Comparison of ENCODE assay signal across 11 cellular contexts in the genomic region with DNA sequence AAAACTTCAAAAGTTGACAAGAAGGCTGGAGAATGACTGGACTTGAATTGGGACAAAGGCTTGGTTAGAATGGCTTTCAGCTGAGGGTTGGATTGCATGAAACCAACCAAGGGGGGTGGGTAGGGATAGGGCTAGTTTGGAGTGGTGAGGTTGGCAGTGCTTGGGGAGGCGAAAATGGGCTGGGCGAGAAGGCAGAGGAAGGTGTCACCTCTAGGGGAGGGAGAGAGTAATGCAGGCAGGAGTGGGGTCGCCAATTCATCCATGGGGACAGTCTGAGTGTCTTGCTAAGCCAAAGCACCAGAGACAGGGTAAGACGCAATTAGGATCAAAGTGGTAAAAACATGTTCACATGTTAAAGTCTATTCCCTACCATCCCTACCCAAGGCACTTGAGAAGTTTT. TPM values are rescaled to one million over a fixed set of nuclear protein-coding genes. Genes with fewer than 3 reads are reported as not detected.
DNase-seq lines count a peak whose midpoint lies in the region; ATAC-seq, FAIRE-seq and TF ChIP-seq lines count a peak whose summit lies in the region.
"Had no signal": no experiment of that assay in that cellular context is flagged by ENCODE, and none has a peak within 500 bp of the region (broad histone marks: within the 10 kb centered on the region; RNA-seq: fewer than 3 reads in every experiment).

No MANE protein-coding gene starts in this region.

- H3K23ac ChIP-seq in H1 (ENCODE audit: insufficient read length): no peak overlapping the region

- H4K20me1 ChIP-seq in MM.1S (ENCODE audit: insufficient read depth, low read length) (no peaks in the 10 kb centered on the region), H1 (replicated peaks in 1 of 2; ENCODE audit: control insufficient read depth in 1 of 2, insufficient read depth in 2 of 2, low read length in 2 of 2) (peaks cover 0 to 5% of the 10 kb centered on the region in 2 experiments)

- no peak for ATAC-seq in sciatic nerve

- H4K5ac ChIP-seq in H1 (ENCODE audit: insufficient read length, low read depth, low read length): no peak overlapping the region

- TF ChIP-seq CTCF in MM.1S (IDR thresholded peaks at IDR 0.05; ENCODE audit: low read length) (peak; percentile 30), H1 (IDR thresholded peaks at IDR 0.05; ENCODE audit: control extremely low read depth in 1 of 3, insufficient read depth in 1 of 3, low read depth in 1 of 3, low read length in 3 of 3) (peak; percentile 47 to 84 (median 76); a peak in 3 of 4 replicates), retinal pigment epithelial cell (conservative IDR thresholded peaks at IDR 0.05; ENCODE audit: low read depth, low read length) (peak; percentile 19)

- peaks cover 35% of the 10 kb centered on the region for H3K27me3 Mint-ChIP-seq in activated naive CD4-positive, alpha-beta T cell treated with anti-CD3 and anti-CD28 coated beads, Interleukin-2, amount 50 U/mL, for 24 hours

- no peak overlapping the region for H2BK20ac ChIP-seq in H1 (ENCODE audit: low read length)

- no peak for TF ChIP-seq POLR2A in H1 (IDR thresholded peaks at IDR 0.05; ENCODE audit: control extremely low read depth in 1 of 2, low read depth in 2 of 2, low read length in 2 of 2)

- H3K4ac ChIP-seq in H1 (replicated peaks; ENCODE audit: insufficient read length, low read depth, low read length): no peak overlapping the region

- H3K27me3 ChIP-seq in MM.1S (replicated peaks; ENCODE audit: insufficient read depth, low read length): peaks cover 89% of the 10 kb centered on the region
- H3K27me3 ChIP-seq in H1 (replicated peaks in 1 of 4; ENCODE audit: control insufficient read depth in 3 of 4, extremely low read depth in 1 of 4, insufficient read depth in 3 of 4, low read length in 3 of 4): peaks cover 0 to 7% (median 0%) of the 10 kb centered on the region in 4 experiments; a peak in 1 of 7 replicates

- H3K4me3 Mint-ChIP-seq in activated naive CD4-positive, alpha-beta T cell treated with anti-CD3 and anti-CD28 coated beads, Interleukin-2, amount 50 U/mL, for 24 hours: no peak overlapping the region

- H2BK120ac ChIP-seq in H1 (replicated peaks; ENCODE audit: low read depth, low read length): no peak overlapping the region

- intact Hi-C loops in sciatic nerve (cut with DNase I): no loop called here

- TF ChIP-seq EP300 in H1 (IDR thresholded peaks at IDR 0.05; ENCODE audit: borderline replicate concordance in 1 of 2, low read depth in 2 of 2, low read length in 2 of 2): no peak

- H3K23me2 ChIP-seq in H1 (ENCODE audit: low read depth, low read length): peaks cover 2% of the 10 kb centered on the region; the same call in 1 of the 2 replicates

- no peaks in the 10 kb centered on the region for H3K9me2 ChIP-seq in MM.1S (replicated peaks; ENCODE audit: insufficient read depth, low read length)

- H2BK15ac ChIP-seq in H1 (ENCODE audit: low read length): no peak overlapping the region

- H3K36me3 Mint-ChIP-seq in activated naive CD4-positive, alpha-beta T cell treated with anti-CD3 and anti-CD28 coated beads, Interleukin-2, amount 50 U/mL, for 24 hours: no peaks in the 10 kb centered on the region

- H3K4me1 Mint-ChIP-seq in activated naive CD4-positive, alpha-beta T cell treated with anti-CD3 and anti-CD28 coated beads, Interleukin-2, amount 50 U/mL, for 24 hours: peaks cover 13% of the 10 kb centered on the region

- H3F3A ChIP-seq in MM.1S (ENCODE audit: insufficient read depth, low read length): no peaks in the 10 kb centered on the region

- H2BK5ac ChIP-seq in H1 (ENCODE audit: low read depth, low read length): no peak overlapping the region

- no peaks in the 10 kb centered on the region for H3K79me2 ChIP-seq in MM.1S (ENCODE audit: low read length)
- H3K79me2 ChIP-seq in H1 (ENCODE audit: control insufficient read depth in 1 of 2, insufficient read depth in 2 of 2, low read length in 2 of 2): no peaks in the 10 kb centered on the region

- no peak overlapping the region for H3K27ac ChIP-seq in MM.1S (ENCODE audit: low read length)
- no peak overlapping the region for H3K27ac ChIP-seq in H1 (ENCODE audit: low read depth, low read length)
- H3K27ac ChIP-seq: skin epidermis had no signal

- H3K14ac ChIP-seq in H1 (ENCODE audit: insufficient read length): no peak overlapping the region

- no peak overlapping the region for H3K4me2 ChIP-seq in MM.1S (ENCODE audit: low read depth, low read length)
- peak overlapping the region; percentile 37 to 50; a peak in 3 of 4 replicates for H3K4me2 ChIP-seq in H1 (ENCODE audit: insufficient read depth in 1 of 2, low read depth in 2 of 2, low read length in 2 of 2)

- no peak overlapping the region for H2AK5ac ChIP-seq in H1 (ENCODE audit: low read depth, low read length)

- no peak overlapping the region for H3K56ac ChIP-seq in H1 (replicated peaks; ENCODE audit: insufficient read length, low read depth, low read length)

- H3K9ac ChIP-seq in MM.1S (ENCODE audit: low read length): no peak overlapping the region
- H3K9ac ChIP-seq in H1 (replicated peaks in 1 of 4; ENCODE audit: extremely low read depth in 1 of 4, low read depth in 3 of 4, low read length in 3 of 4): no peak overlapping the region

- H3K79me1 ChIP-seq in H1 (ENCODE audit: low read depth, low read length): no peaks in the 10 kb centered on the region; the same call in 1 of the 2 replicates

- no peak for FAIRE-seq in H1 (lab: Jason Lieb, UNC)
- FAIRE-seq in RCC 7860 (lab: Jason Lieb, UNC): no peak

- no peak overlapping the region for H3K18ac ChIP-seq in H1 (ENCODE audit: extremely low read depth, low read length)

- no peak overlapping the region for H4K91ac ChIP-seq in H1 (replicated peaks; ENCODE audit: insufficient read length, low read length)

- DNase-seq in activated naive CD4-positive, alpha-beta T cell treated with Interleukin-2 at 50 U/mL for 16 hours: no peak
- DNase-seq in MM.1S (no peak), H1 (ENCODE audit: low read depth in 1 of 2, low spot score in 2 of 2) (peak in 1 of 2 experiments; percentile 56), retinal pigment epithelial cell (ENCODE audit: low read depth) (no peak), HPDE6-E6E7 (ENCODE audit: extremely low spot score) (no peak), sciatic nerve (ENCODE audit: low spot score) (no peak), RCC 7860 (ENCODE audit: low spot score) (no peak)
- DNase-seq: NCI-H1092 had no signal

- H3K4me3 ChIP-seq in MM.1S (ENCODE audit: low read length) (no peak overlapping the region), H1 (ENCODE audit: extremely low read depth in 1 of 4, insufficient read depth in 2 of 4, low read depth in 3 of 4, low read length in 4 of 4) (no peak overlapping the region), retinal pigment epithelial cell (ENCODE audit: low read length) (no peak overlapping the region)
- H3K4me3 ChIP-seq: skin epidermis had no signal

- H3K36me3 ChIP-seq in MM.1S (replicated peaks; ENCODE audit: insufficient read depth, low read length) (no peaks in the 10 kb centered on the region), H1 (ENCODE audit: control insufficient read depth in 2 of 4, insufficient read depth in 4 of 4, low read length in 3 of 4) (no peaks in the 10 kb centered on the region)

- H2AFZ ChIP-seq in MM.1S (ENCODE audit: low read length): no peak overlapping the region
- no peak overlapping the region for H2AFZ ChIP-seq in H1 (ENCODE audit: low read length)

- H4K8ac ChIP-seq in H1 (ENCODE audit: extremely low read depth, insufficient read depth, low read length): no peak overlapping the region

- peak; percentile 32 to 46; a peak in 3 of 4 replicates for TF ChIP-seq RAD21 in H1 (IDR thresholded peaks at IDR 0.05 in 1 of 2, conservative IDR thresholded peaks at IDR 0.05 in 1 of 2; ENCODE audit: low read depth in 2 of 2, low read length in 2 of 2)

- no peak overlapping the region for H2BK12ac ChIP-seq in H1 (ENCODE audit: low read depth, low read length)

- WGBS in H1 (ENCODE audit: extremely low coverage in 1 of 2, insufficient coverage in 1 of 2, insufficient read length in 1 of 2, insufficient replicate concordance in 2 of 2, low coverage in 1 of 2, low lambda C conversion rate in 2 of 2, missing lambda C conversion rate in 1 of 2), 2 experiments: 59% methylated on average over 4 of the region's 4 CpGs; no CpG with 5 or more reads in 1 of the 2 experiments

- no peaks in the 10 kb centered on the region for H3K9me3 ChIP-seq in MM.1S (replicated peaks; ENCODE audit: insufficient read depth, low read length)
- H3K9me3 ChIP-seq in H1 (ENCODE audit: insufficient read depth in 2 of 2, low read depth in 1 of 2, low read length in 1 of 2): no peaks in the 10 kb centered on the region

- no peaks in the 10 kb centered on the region for H3K9me3 Mint-ChIP-seq in activated naive CD4-positive, alpha-beta T cell treated with anti-CD3 and anti-CD28 coated beads, Interleukin-2, amount 50 U/mL, for 24 hours

- POLR2A ChIA-PET in H1 (lab: Charles Lee; ENCODE audit: partially characterized antibody): interaction anchor here (1.5 to 8.8 kb wide), 2 partner anchors 8 to 24 kb away, joined by 5 to 88 read pairs; a partner anchor contains a TSS

- peak overlapping the region; percentile 2 for H3K27ac Mint-ChIP-seq in activated naive CD4-positive, alpha-beta T cell treated with anti-CD3 and anti-CD28 coated beads, Interleukin-2, amount 50 U/mL, for 24 hours

- H3K4me1 ChIP-seq in MM.1S (ENCODE audit: low read length) (0 out of 2 replicates have a peak, but pooled peaks cover 6% of the 10 kb centered on the region), H1 (replicated peaks in 1 of 4; ENCODE audit: control insufficient read depth in 3 of 4, insufficient read depth in 4 of 4, low read length in 3 of 4) (peaks cover 3 to 22% (median 13%) of the 10 kb centered on the region in 4 experiments)

- CTCF ChIA-PET in H1 (lab: Charles Lee; ENCODE audit: partially characterized antibody): interaction anchor here (0.7 to 10.1 kb wide), 16 partner anchors 9 to 135 kb away, joined by 3 to 86 read pairs (median 4); a partner anchor contains a TSS

RNA-seq across cellular contexts. Expression of a gene that starts 6.2 kb away (rescaled TPM):
- 0.13 and 0.21 TPM in 2 replicates for total RNA-seq in H1 (2021; fragmentation: NEBNext Ultra II Directional; extraction: Animal tissue kit (Norgen Biotek cat#: 25700))
- 0.18 and 0.25 TPM in 2 replicates for polyA plus RNA-seq in H1 (2011; rRNA removed)
- polyA plus RNA-seq in H1 (2011; cell fraction: cytosol; rRNA removed): 0.27 TPM
- 0.86 TPM for polyA plus RNA-seq in H1 (2011; cell fraction: nucleus; rRNA removed)
- 0.04 to 0.18 TPM (median 0.11 TPM) in 4 replicates for polyA plus RNA-seq in H1 (2012, experiment 1 of 2)
- polyA plus RNA-seq in H1 (2012, experiment 2 of 2): 0.13 TPM
- polyA plus RNA-seq in H1 (2013, experiment 1 of 2): 0.12 TPM
- 0.06 TPM for polyA plus RNA-seq in H1 (2013, experiment 2 of 2)
- 0.32 and 0.50 TPM in 2 replicates for polyA minus RNA-seq in H1 (2011; rRNA and poly(A)+ RNA removed)
- polyA minus RNA-seq in H1 (2011; cell fraction: cytosol; rRNA and poly(A)+ RNA removed): 0.44 TPM
- polyA minus RNA-seq in H1 (2011; cell fraction: nucleus; rRNA and poly(A)+ RNA removed): 0.50 TPM
- total RNA-seq in sciatic nerve: 0.31 TPM
- total RNA-seq: T-helper 1 cell treated with Interleukin-12 subunit alpha and Interleukin-12 subunit beta and Interleukin-4 antibody, amounts not matched to agents 30 ng/mL and 1 ng/mL, for 36 hours had no signal

RNA-seq across cellular contexts. Expression of a gene that starts 6.4 kb away (rescaled TPM):
- total RNA-seq in H1 (2021; fragmentation: NEBNext Ultra II Directional; extraction: Animal tissue kit (Norgen Biotek cat#: 25700)): 15.0 and 16.0 TPM in 2 replicates
- 27.1 and 27.3 TPM in 2 replicates for polyA plus RNA-seq in H1 (2011; rRNA removed)
- polyA plus RNA-seq in H1 (2011; cell fraction: cytosol; rRNA removed): 19.9 TPM
- polyA plus RNA-seq in H1 (2011; cell fraction: nucleus; rRNA removed): 40.5 TPM
- 15.2 to 17.2 TPM (median 16.3 TPM) in 4 replicates for polyA plus RNA-seq in H1 (2012, experiment 1 of 2)
- polyA plus RNA-seq in H1 (2012, experiment 2 of 2): 20.2 TPM
- polyA plus RNA-seq in H1 (2013, experiment 1 of 2): 18.0 TPM
- 18.9 TPM for polyA plus RNA-seq in H1 (2013, experiment 2 of 2)
- polyA minus RNA-seq in H1 (2011; rRNA and poly(A)+ RNA removed): 14.9 and 18.5 TPM in 2 replicates
- polyA minus RNA-seq in H1 (2011; cell fraction: cytosol; rRNA and poly(A)+ RNA removed): 8.7 TPM
- polyA minus RNA-seq in H1 (2011; cell fraction: nucleus; rRNA and poly(A)+ RNA removed): 9.7 TPM
- total RNA-seq in sciatic nerve: 0.53 TPM
- total RNA-seq: T-helper 1 cell treated with Interleukin-12 subunit alpha and Interleukin-12 subunit beta and Interleukin-4 antibody, amounts not matched to agents 30 ng/mL and 1 ng/mL, for 36 hours had no signal

RNA-seq across cellular contexts. Expression of a gene that starts 23.1 kb away (rescaled TPM):
- 29.3 and 30.1 TPM in 2 replicates for total RNA-seq in H1 (2021; fragmentation: NEBNext Ultra II Directional; extraction: Animal tissue kit (Norgen Biotek cat#: 25700))
- polyA plus RNA-seq in H1 (2011; rRNA removed): 29.2 and 38.4 TPM in 2 replicates
- 24.4 TPM for polyA plus RNA-seq in H1 (2011; cell fraction: cytosol; rRNA removed)
- polyA plus RNA-seq in H1 (2011; cell fraction: nucleus; rRNA removed): 42.9 TPM
- 23.4 to 35.3 TPM (median 32.4 TPM) in 4 replicates for polyA plus RNA-seq in H1 (2012, experiment 1 of 2)
- 38.6 TPM for polyA plus RNA-seq in H1 (2012, experiment 2 of 2)
- 21.8 TPM for polyA plus RNA-seq in H1 (2013, experiment 1 of 2)
- 19.4 TPM for polyA plus RNA-seq in H1 (2013, experiment 2 of 2)
- polyA minus RNA-seq in H1 (2011; rRNA and poly(A)+ RNA removed): 14.3 and 16.1 TPM in 2 replicates
- 12.0 TPM for polyA minus RNA-seq in H1 (2011; cell fraction: cytosol; rRNA and poly(A)+ RNA removed)
- polyA minus RNA-seq in H1 (2011; cell fraction: nucleus; rRNA and poly(A)+ RNA removed): 10.0 TPM
- 5.7 TPM for total RNA-seq in sciatic nerve

RNA-seq across cellular contexts. Expression of a gene that starts 24.1 kb away (rescaled TPM):
- total RNA-seq in H1 (2021; fragmentation: NEBNext Ultra II Directional; extraction: Animal tissue kit (Norgen Biotek cat#: 25700)): 198 and 210 TPM in 2 replicates
- 143 and 149 TPM in 2 replicates for polyA plus RNA-seq in H1 (2011; rRNA removed)
- 84.3 TPM for polyA plus RNA-seq in H1 (2011; cell fraction: cytosol; rRNA removed)
- 102 TPM for polyA plus RNA-seq in H1 (2011; cell fraction: nucleus; rRNA removed)
- 174 to 217 TPM (median 194 TPM) in 4 replicates for polyA plus RNA-seq in H1 (2012, experiment 1 of 2)
- polyA plus RNA-seq in H1 (2012, experiment 2 of 2): 263 TPM
- 192 TPM for polyA plus RNA-seq in H1 (2013, experiment 1 of 2)
- 190 TPM for polyA plus RNA-seq in H1 (2013, experiment 2 of 2)
- polyA minus RNA-seq in H1 (2011; rRNA and poly(A)+ RNA removed): 136 TPM in 2 replicates
- 107 TPM for polyA minus RNA-seq in H1 (2011; cell fraction: cytosol; rRNA and poly(A)+ RNA removed)
- polyA minus RNA-seq in H1 (2011; cell fraction: nucleus; rRNA and poly(A)+ RNA removed): 55.7 TPM
- 41.5 TPM for total RNA-seq in sciatic nerve

Comparison
In these comparisons a context has a peak if more than half of its experiments do, and no peak if none do; other contexts are left out.
1. CTCF ChIP-seq: peak in every context shown above with its lines; median percentile 76 in H1; 30 in MM.1S; 19 in retinal pigment epithelial cell.
2. RNA of a gene that starts 6.4 kb away (total RNA-seq): 15.0 to 16.0 TPM in H1; 0.53 TPM in sciatic nerve (single experiment); every median in the first group is over 10 times any median in the second.